In the genomic region with DNA sequence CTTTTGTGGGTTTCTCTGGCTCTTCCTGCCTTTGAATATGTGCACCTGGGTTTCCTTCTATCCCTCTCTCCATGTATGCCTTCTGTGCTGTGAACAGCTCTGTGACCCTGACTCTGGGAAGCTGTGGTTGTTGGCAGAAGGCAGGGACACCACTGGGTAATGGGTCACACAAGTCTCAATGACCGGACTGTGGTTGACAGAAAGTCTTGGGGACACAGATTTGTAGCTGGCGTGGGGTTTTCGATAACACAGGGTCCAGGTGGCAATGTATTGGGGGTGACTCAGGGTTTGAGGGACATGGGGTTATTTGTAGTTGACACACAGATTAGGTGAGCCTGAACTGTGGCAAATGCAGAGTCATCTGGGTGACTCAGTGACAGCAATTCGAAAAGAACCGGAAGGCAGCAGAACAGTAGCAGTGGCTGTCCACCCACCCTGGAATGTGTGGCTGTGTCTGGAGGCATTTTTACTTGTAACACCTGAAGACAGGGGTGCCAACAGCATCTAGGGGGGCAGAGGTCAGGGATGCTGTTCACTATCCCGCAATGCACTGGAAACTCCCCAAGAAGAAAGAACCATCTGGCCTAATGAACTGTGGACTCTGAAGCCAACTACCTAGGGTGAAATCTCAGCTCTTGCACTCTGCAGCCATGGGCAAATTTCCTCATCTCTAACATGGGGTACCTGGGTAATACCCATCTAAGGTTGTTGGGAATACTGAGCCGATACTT, we compare ENCODE assay signal across 1 cellular context.
TF ChIP-seq lines count a peak whose summit lies in the region.

No MANE protein-coding gene starts in this region.

TF ChIP-seq in K562, 482 proteins besides CTCF, POLR2A, EP300 and RAD21 (continued from another document):
- TF ChIP-seq ZNF431 (CRISPR knock-in tag; IDR thresholded peaks at IDR 0.05) (no peak), TRIM24 (IDR thresholded peaks at IDR 0.05) (peak; percentile 83 to 89), KDM4B (IDR thresholded peaks at IDR 0.05; ENCODE audit: borderline replicate concordance in 2 of 2, low read depth in 1 of 2) (no peak), TEAD4 (IDR thresholded peaks at IDR 0.05; ENCODE audit: low read length) (peak; percentile 87), TEAD4 (CRISPR knock-in tag; IDR thresholded peaks at IDR 0.05; ENCODE audit: borderline replicate concordance) (no peak), FOXJ2 (tag; IDR thresholded peaks at IDR 0.05) (no peak), SMARCA5 (IDR thresholded peaks at IDR 0.05) (peak; percentile 70; the same call in 1 of the 2 replicates), SOX6 (IDR thresholded peaks at IDR 0.05) (peak; percentile 55; the same call in 1 of the 2 replicates), CREB1 (IDR thresholded peaks at IDR 0.05) (peak; percentile 60), CREB1 (CRISPR knock-in tag; IDR thresholded peaks at IDR 0.05) (peak; percentile 60; the same call in 1 of the 2 replicates), NCOA6 (IDR thresholded peaks at IDR 0.05) (0 out of 2 replicates have a peak, but pooled peaks have one; percentile 44), RCOR1 (IDR thresholded peaks at IDR 0.05; ENCODE audit: borderline replicate concordance in 1 of 2, low read depth in 2 of 2, low read length in 2 of 2) (peak; percentile 54 to 97; a peak in 3 of 4 replicates), GABPB1 (CRISPR knock-in tag; IDR thresholded peaks at IDR 0.05) (peak; percentile 44), MAFF (IDR thresholded peaks at IDR 0.05; ENCODE audit: low read length) (peak; percentile 81), ARID1B (IDR thresholded peaks at IDR 0.05) (peak; percentile 94), MAFK (IDR thresholded peaks at IDR 0.05; ENCODE audit: low read length) (peak; percentile 90), CREM (IDR thresholded peaks at IDR 0.05; ENCODE audit: low read depth) (peak; percentile 73), NFE2L1 (tag; IDR thresholded peaks at IDR 0.05; ENCODE audit: borderline replicate concordance, low read depth) (peak; percentile 9; the same call in 1 of the 2 replicates), PHB (CRISPR knock-in tag; IDR thresholded peaks at IDR 0.05) (no peak), KLF16 (IDR thresholded peaks at IDR 0.05) (peak; percentile 84), CTBP1 (IDR thresholded peaks at IDR 0.05; ENCODE audit: borderline replicate concordance) (peak; percentile 50), FOXM1 (IDR thresholded peaks at IDR 0.05; ENCODE audit: low read depth) (0 out of 2 replicates have a peak, but pooled peaks have one; percentile 43), FOXM1 (CRISPR knock-in tag; IDR thresholded peaks at IDR 0.05; ENCODE audit: low read depth) (no peak), NR2C1 (IDR thresholded peaks at IDR 0.05) (0 out of 2 replicates have a peak, but pooled peaks have one; percentile 16), NR2C1 (tag; IDR thresholded peaks at IDR 0.05) (peak; percentile 61; the same call in 1 of the 2 replicates), NCOR1 (IDR thresholded peaks at IDR 0.05) (peak; percentile 88), MCM3 (IDR thresholded peaks at IDR 0.05) (no peak), NFYB (IDR thresholded peaks at IDR 0.05; ENCODE audit: extremely low read depth, insufficient read length) (no peak), JUND (IDR thresholded peaks at IDR 0.05; ENCODE audit: borderline replicate concordance, low read depth, low read length) (peak; percentile 94), JUND (tag; IDR thresholded peaks at IDR 0.05; ENCODE audit: borderline replicate concordance, low read depth, low read length) (peak; percentile 92; the same call in 2 of the 3 replicates), ZNF197 (CRISPR knock-in tag; IDR thresholded peaks at IDR 0.05; ENCODE audit: low read depth) (no peak), HNRNPK (IDR thresholded peaks at IDR 0.05; ENCODE audit: low read depth, low read length, poor library complexity, severe bottlenecking) (no peak), POLR2AphosphoS5 (IDR thresholded peaks at IDR 0.05; ENCODE audit: control insufficient read depth, insufficient read depth, low read depth, low read length) (peak; percentile 78), JUN (IDR thresholded peaks at IDR 0.05; ENCODE audit: borderline replicate concordance, low read depth, low read length) (peak; percentile 93), JUN (CRISPR knock-in tag; IDR thresholded peaks at IDR 0.05; ENCODE audit: borderline replicate concordance) (no peak), C11orf30 (IDR thresholded peaks at IDR 0.05; ENCODE audit: low read depth) (peak; percentile 95), ELF1 (tag; IDR thresholded peaks at IDR 0.05) (peak; percentile 46; the same call in 1 of the 2 replicates), FOXJ3 (CRISPR knock-in tag; IDR thresholded peaks at IDR 0.05) (no peak), SMARCA4 (IDR thresholded peaks at IDR 0.05) (peak; percentile 96), TOE1 (IDR thresholded peaks at IDR 0.05; ENCODE audit: borderline replicate concordance) (peak; percentile 49; the same call in 1 of the 2 replicates), TOE1 (CRISPR knock-in tag; IDR thresholded peaks at IDR 0.05; ENCODE audit: borderline replicate concordance, low read depth) (no peak)
- TF ChIP-seq, protein P1, sequence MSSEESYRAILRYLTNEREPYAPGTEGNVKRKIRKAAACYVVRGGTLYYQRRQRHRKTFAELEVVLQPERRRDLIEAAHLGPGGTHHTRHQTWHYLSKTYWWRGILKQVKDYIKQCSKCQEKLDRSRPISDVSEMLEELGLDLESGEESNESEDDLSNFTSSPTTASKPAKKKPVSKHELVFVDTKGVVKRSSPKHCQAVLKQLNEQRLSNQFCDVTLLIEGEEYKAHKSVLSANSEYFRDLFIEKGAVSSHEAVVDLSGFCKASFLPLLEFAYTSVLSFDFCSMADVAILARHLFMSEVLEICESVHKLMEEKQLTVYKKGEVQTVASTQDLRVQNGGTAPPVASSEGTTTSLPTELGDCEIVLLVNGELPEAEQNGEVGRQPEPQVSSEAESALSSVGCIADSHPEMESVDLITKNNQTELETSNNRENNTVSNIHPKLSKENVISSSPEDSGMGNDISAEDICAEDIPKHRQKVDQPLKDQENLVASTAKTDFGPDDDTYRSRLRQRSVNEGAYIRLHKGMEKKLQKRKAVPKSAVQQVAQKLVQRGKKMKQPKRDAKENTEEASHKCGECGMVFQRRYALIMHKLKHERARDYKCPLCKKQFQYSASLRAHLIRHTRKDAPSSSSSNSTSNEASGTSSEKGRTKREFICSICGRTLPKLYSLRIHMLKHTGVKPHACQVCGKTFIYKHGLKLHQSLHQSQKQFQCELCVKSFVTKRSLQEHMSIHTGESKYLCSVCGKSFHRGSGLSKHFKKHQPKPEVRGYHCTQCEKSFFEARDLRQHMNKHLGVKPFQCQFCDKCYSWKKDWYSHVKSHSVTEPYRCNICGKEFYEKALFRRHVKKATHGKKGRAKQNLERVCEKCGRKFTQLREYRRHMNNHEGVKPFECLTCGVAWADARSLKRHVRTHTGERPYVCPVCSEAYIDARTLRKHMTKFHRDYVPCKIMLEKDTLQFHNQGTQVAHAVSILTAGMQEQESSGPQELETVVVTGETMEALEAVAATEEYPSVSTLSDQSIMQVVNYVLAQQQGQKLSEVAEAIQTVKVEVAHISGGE (CRISPR knock-in tag; IDR thresholded peaks at IDR 0.05): peak in 1 of 3 experiments; percentile 50; a peak in 2 of 6 replicates
- TF ChIP-seq, protein P2, sequence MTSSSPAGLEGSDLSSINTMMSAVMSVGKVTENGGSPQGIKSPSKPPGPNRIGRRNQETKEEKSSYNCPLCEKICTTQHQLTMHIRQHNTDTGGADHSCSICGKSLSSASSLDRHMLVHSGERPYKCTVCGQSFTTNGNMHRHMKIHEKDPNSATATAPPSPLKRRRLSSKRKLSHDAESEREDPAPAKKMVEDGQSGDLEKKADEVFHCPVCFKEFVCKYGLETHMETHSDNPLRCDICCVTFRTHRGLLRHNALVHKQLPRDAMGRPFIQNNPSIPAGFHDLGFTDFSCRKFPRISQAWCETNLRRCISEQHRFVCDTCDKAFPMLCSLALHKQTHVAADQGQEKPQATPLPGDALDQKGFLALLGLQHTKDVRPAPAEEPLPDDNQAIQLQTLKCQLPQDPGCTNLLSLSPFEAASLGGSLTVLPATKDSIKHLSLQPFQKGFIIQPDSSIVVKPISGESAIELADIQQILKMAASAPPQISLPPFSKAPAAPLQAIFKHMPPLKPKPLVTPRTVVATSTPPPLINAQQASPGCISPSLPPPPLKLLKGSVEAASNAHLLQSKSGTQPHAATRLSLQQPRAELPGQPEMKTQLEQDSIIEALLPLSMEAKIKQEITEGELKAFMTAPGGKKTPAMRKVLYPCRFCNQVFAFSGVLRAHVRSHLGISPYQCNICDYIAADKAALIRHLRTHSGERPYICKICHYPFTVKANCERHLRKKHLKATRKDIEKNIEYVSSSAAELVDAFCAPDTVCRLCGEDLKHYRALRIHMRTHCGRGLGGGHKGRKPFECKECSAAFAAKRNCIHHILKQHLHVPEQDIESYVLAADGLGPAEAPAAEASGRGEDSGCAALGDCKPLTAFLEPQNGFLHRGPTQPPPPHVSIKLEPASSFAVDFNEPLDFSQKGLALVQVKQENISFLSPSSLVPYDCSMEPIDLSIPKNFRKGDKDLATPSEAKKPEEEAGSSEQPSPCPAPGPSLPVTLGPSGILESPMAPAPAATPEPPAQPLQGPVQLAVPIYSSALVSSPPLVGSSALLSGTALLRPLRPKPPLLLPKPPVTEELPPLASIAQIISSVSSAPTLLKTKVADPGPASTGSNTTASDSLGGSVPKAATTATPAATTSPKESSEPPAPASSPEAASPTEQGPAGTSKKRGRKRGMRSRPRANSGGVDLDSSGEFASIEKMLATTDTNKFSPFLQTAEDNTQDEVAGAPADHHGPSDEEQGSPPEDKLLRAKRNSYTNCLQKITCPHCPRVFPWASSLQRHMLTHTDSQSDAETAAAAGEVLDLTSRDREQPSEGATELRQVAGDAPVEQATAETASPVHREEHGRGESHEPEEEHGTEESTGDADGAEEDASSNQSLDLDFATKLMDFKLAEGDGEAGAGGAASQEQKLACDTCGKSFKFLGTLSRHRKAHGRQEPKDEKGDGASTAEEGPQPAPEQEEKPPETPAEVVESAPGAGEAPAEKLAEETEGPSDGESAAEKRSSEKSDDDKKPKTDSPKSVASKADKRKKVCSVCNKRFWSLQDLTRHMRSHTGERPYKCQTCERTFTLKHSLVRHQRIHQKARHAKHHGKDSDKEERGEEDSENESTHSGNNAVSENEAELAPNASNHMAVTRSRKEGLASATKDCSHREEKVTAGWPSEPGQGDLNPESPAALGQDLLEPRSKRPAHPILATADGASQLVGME (CRISPR knock-in tag; IDR thresholded peaks at IDR 0.05): no peak
- TF ChIP-seq, protein P3, sequence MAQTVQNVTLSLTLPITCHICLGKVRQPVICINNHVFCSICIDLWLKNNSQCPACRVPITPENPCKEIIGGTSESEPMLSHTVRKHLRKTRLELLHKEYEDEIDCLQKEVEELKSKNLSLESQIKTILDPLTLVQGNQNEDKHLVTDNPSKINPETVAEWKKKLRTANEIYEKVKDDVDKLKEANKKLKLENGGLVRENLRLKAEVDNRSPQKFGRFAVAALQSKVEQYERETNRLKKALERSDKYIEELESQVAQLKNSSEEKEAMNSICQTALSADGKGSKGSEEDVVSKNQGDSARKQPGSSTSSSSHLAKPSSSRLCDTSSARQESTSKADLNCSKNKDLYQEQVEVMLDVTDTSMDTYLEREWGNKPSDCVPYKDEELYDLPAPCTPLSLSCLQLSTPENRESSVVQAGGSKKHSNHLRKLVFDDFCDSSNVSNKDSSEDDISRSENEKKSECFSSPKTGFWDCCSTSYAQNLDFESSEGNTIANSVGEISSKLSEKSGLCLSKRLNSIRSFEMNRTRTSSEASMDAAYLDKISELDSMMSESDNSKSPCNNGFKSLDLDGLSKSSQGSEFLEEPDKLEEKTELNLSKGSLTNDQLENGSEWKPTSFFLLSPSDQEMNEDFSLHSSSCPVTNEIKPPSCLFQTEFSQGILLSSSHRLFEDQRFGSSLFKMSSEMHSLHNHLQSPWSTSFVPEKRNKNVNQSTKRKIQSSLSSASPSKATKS (CRISPR knock-in tag; IDR thresholded peaks at IDR 0.05): no peak
- TF ChIP-seq, protein P4, sequence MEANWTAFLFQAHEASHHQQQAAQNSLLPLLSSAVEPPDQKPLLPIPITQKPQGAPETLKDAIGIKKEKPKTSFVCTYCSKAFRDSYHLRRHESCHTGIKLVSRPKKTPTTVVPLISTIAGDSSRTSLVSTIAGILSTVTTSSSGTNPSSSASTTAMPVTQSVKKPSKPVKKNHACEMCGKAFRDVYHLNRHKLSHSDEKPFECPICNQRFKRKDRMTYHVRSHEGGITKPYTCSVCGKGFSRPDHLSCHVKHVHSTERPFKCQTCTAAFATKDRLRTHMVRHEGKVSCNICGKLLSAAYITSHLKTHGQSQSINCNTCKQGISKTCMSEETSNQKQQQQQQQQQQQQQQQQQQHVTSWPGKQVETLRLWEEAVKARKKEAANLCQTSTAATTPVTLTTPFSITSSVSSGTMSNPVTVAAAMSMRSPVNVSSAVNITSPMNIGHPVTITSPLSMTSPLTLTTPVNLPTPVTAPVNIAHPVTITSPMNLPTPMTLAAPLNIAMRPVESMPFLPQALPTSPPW (CRISPR knock-in tag; IDR thresholded peaks at IDR 0.05): peak; percentile 29; the same call in 1 of the 2 replicates
